20 cellular contexts compared by ENCODE assay signal in genomic region chr17:63349478-63350000, GRCh38.
DNase-seq lines count a peak whose midpoint lies in the region; ATAC-seq and TF ChIP-seq lines count a peak whose summit lies in the region.
"Had no signal": no experiment of that assay in that cellular context is flagged by ENCODE, and none has a peak within 500 bp of the region (broad histone marks: within the 10 kb centered on the region; RNA-seq: fewer than 3 reads in every experiment).

No MANE protein-coding gene starts in this region.

- H3K27me3 Mint-ChIP-seq in activated CD4-positive, alpha-beta T cell treated with anti-CD3 and anti-CD28 coated beads, Interleukin-2, amount 10 ng/mL, durations not matched to agents 24 days and 14 days: peaks cover 7% of the 10 kb centered on the region
- H3K27me3 Mint-ChIP-seq: activated CD4-positive, alpha-beta memory T cell treated with anti-CD3 and anti-CD28 coated beads, Interleukin-2, amount 10 ng/mL, durations not matched to agents 7 days and 5 days; activated naive CD8-positive, alpha-beta T cell; CD4-positive, CD25-positive, alpha-beta regulatory T cell; T-cell had no signal

- H3K27ac Mint-ChIP-seq in activated CD4-positive, alpha-beta T cell treated with anti-CD3 and anti-CD28 coated beads, Interleukin-2, amount 10 ng/mL, durations not matched to agents 24 days and 14 days: no peak overlapping the region
- H3K27ac Mint-ChIP-seq: activated CD4-positive, alpha-beta memory T cell treated with anti-CD3 and anti-CD28 coated beads, Interleukin-2, amount 10 ng/mL, durations not matched to agents 7 days and 5 days; activated naive CD8-positive, alpha-beta T cell; CD4-positive, CD25-positive, alpha-beta regulatory T cell; T-cell had no signal

- no peak for TF ChIP-seq POLR2A in spleen (IDR thresholded peaks at IDR 0.05)

- no peaks in the 10 kb centered on the region for H3K4me1 Mint-ChIP-seq in activated CD4-positive, alpha-beta T cell treated with anti-CD3 and anti-CD28 coated beads, Interleukin-2, amount 10 ng/mL, durations not matched to agents 24 days and 14 days
- H3K4me1 Mint-ChIP-seq: T-cell had no signal

- WGBS in right cardiac atrium: 76% methylated on average over 3 of the region's 3 CpGs
- WGBS in spleen, 5 donors: 71 to 83% (median 81%) methylated on average over 3 of the region's 3 CpGs

- H3K27me3 ChIP-seq in right cardiac atrium (ENCODE audit: control insufficient read depth, insufficient read depth): no peaks in the 10 kb centered on the region
- no peaks in the 10 kb centered on the region for H3K27me3 ChIP-seq in MG63
- H3K27me3 ChIP-seq in spleen (replicated peaks in 1 of 7): no peaks in the 10 kb centered on the region
- H3K27me3 ChIP-seq: transverse colon had no signal

- H3K27ac ChIP-seq in right cardiac atrium (ENCODE audit: low read length) (no peak overlapping the region), spleen (peak overlapping the region in 1 of 8 donors; percentile 29)
- H3K27ac ChIP-seq: HL-60, transverse colon had no signal

- H3K36me3 ChIP-seq in MG63 (peaks cover 5% of the 10 kb centered on the region; the same call in 1 of the 2 replicates), spleen (peaks cover 0 to under 1% (median 0%) of the 10 kb centered on the region in 6 donors)
- H3K36me3 ChIP-seq: transverse colon had no signal

- DNase-seq in GM03348 (ENCODE audit: low spot score) (peak; percentile 48), astrocyte of the cerebellum (ENCODE audit: low read depth) (peak; percentile 15), right cardiac atrium (no peak), skeletal muscle cell (ENCODE audit: low read depth) (peak; percentile 13), MG63 (no peak), spleen (no peak)
- no peak for DNase-seq in activated CD4-positive, alpha-beta T cell treated with anti-CD3 and anti-CD28 coated beads, Interleukin-2, amount 10 ng/mL, durations not matched to agents 24 days and 14 days
- DNase-seq: activated CD4-positive, alpha-beta memory T cell treated with anti-CD3 and anti-CD28 coated beads, Interleukin-2, amount 10 ng/mL, durations not matched to agents 7 days and 5 days; activated T-cell treated with anti-CD3 and anti-CD28 coated beads, Interleukin-2, amount 50 U/mL, for 48 hours; CD4-positive, CD25-positive, alpha-beta regulatory T cell; DMS79; KBM-7; mammary epithelial cell; NCI-H1092 treated with DMSO at 0.1 percent for 48 hours; RPMI8226; T-cell; transverse colon had no signal

- H3K36me3 Mint-ChIP-seq in activated CD4-positive, alpha-beta T cell treated with anti-CD3 and anti-CD28 coated beads, Interleukin-2, amount 10 ng/mL, durations not matched to agents 24 days and 14 days (ENCODE audit: low read depth): no peaks in the 10 kb centered on the region

- H3K9me3 ChIP-seq in right cardiac atrium (ENCODE audit: control insufficient read depth, low read length) (no peaks in the 10 kb centered on the region), MG63 (no peaks in the 10 kb centered on the region), spleen (no peaks in the 10 kb centered on the region)
- H3K9me3 ChIP-seq: transverse colon had no signal

- no peaks in the 10 kb centered on the region for H3K9me3 Mint-ChIP-seq in activated CD4-positive, alpha-beta T cell treated with anti-CD3 and anti-CD28 coated beads, Interleukin-2, amount 10 ng/mL, durations not matched to agents 24 days and 14 days
- H3K9me3 Mint-ChIP-seq: activated CD4-positive, alpha-beta memory T cell treated with anti-CD3 and anti-CD28 coated beads, Interleukin-2, amount 10 ng/mL, durations not matched to agents 7 days and 5 days; CD4-positive, CD25-positive, alpha-beta regulatory T cell; T-cell had no signal

- TF ChIP-seq CTCF in astrocyte of the cerebellum (IDR thresholded peaks at IDR 0.05; ENCODE audit: low read depth, low read length, missing control alignments): no peak
- TF ChIP-seq CTCF in spleen (IDR thresholded peaks at IDR 0.05 in 8 of 11, conservative IDR thresholded peaks at IDR 0.05 in 3 of 11): no peak

- no peak overlapping the region for H3K4me3 Mint-ChIP-seq in activated CD4-positive, alpha-beta T cell treated with anti-CD3 and anti-CD28 coated beads, Interleukin-2, amount 10 ng/mL, durations not matched to agents 24 days and 14 days
- H3K4me3 Mint-ChIP-seq: activated CD4-positive, alpha-beta memory T cell treated with anti-CD3 and anti-CD28 coated beads, Interleukin-2, amount 10 ng/mL, durations not matched to agents 7 days and 5 days; activated naive CD8-positive, alpha-beta T cell; CD4-positive, CD25-positive, alpha-beta regulatory T cell; T-cell had no signal

- peak; percentile 29 to 62 for ATAC-seq in right cardiac atrium
- ATAC-seq: T-cell had no signal

- H3K4me1 ChIP-seq in right cardiac atrium (ENCODE audit: control insufficient read depth, insufficient read depth, low read length): no peaks in the 10 kb centered on the region
- H3K4me1 ChIP-seq in spleen: no peaks in the 10 kb centered on the region

- intact Hi-C loops in right cardiac atrium (cut with DNase I) (no loop called here), spleen (cut with DNase I; ENCODE audit: low total_unique reads) (no loop called here)
- intact Hi-C loops in activated CD4-positive, alpha-beta T cell treated with anti-CD3 and anti-CD28 coated beads, Interleukin-2, amount 10 ng/mL, durations not matched to agents 24 days and 14 days (cut with micrococcal nuclease): no loop called here

- in situ Hi-C loops in astrocyte of the cerebellum (cut with HindIII; ENCODE audit: low sequenced_read_pairs): no loop called here

- H3K4me3 ChIP-seq in astrocyte of the cerebellum (ENCODE audit: low read depth, low read length) (no peak overlapping the region), right cardiac atrium (ENCODE audit: low read length) (no peak overlapping the region), skeletal muscle cell (ENCODE audit: low read depth, low read length) (no peak overlapping the region), MG63 (no peak overlapping the region), spleen (no peak overlapping the region)
- H3K4me3 ChIP-seq: skin epidermis, transverse colon had no signal

Comparison
In these comparisons a context has a peak if more than half of its experiments do, and no peak if none do; other contexts are left out.
1. DNase-seq: peak in GM03348 (single experiment), astrocyte of the cerebellum (single experiment) and skeletal muscle cell (single experiment); none in right cardiac atrium (0 of 3), activated CD4-positive, alpha-beta T cell treated with anti-CD3 and anti-CD28 coated beads, Interleukin-2, amount 10 ng/mL, durations not matched to agents 24 days and 14 days (single experiment), MG63 (single experiment) and spleen (single experiment).